In the genomic region with DNA sequence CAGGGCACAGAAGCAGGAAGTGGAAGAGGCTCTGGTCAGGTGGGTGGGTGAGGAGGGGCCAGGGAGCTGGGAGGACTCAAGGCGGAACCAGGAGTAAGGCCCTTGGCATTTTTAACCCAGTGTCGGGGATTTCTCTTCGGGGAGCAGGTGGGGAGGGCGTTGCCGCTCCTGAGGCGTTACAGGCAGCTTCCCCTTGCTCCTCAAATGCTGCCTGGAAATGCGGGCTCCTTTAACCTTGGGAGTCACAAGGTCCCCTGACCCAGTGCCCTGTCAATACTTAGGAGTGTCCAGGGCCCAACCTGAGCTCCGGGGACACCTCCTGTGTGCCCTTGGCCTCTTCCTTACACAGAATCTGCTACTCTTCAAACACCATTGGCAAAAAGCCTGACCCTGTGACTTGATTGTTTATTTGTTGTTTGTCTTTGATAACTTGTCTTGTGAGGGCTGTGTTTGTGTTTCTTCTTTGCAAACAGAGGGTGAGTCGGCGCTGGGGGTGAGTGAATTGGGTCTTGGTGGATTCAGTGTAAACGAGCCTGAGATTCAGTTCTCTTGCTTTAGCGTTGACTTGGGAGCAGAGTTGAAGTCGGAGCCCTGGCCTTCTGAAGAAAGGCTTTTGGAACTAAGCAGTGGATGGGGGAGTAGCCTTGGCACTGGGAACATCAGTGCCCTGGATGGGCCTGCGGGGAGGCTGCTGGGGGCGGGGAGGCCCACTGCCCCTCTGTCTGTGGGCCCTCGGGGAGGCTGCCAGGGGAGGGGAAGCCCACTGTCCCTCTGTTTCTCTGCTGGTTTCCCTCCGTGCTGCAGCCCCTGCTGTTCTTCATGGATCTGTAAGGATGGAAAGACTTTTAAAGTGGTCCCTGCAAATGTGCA, we compare ENCODE assay signal across 25 cellular contexts.
DNase-seq lines count a peak whose midpoint lies in the region; ATAC-seq, FAIRE-seq and TF ChIP-seq lines count a peak whose summit lies in the region.
"Had no signal": no experiment of that assay in that cellular context is flagged by ENCODE, and none has a peak within 500 bp of the region (broad histone marks: within the 10 kb centered on the region; RNA-seq: fewer than 3 reads in every experiment).

No MANE protein-coding gene starts in this region.

- no peaks in the 10 kb centered on the region for H3K4me1 ChIP-seq in right atrium auricular region
- peaks cover 0 to 3% of the 10 kb centered on the region in 2 donors for H3K4me1 ChIP-seq in kidney (ENCODE audit: control insufficient read depth in 1 of 2, insufficient read depth in 1 of 2, low read depth in 1 of 2, low read length in 2 of 2)
- H3K4me1 ChIP-seq in spleen, result peaks cover 0 to 14% (median 2%) of the 10 kb centered on the region in 6 donors
- H3K4me1 ChIP-seq in effector memory CD4-positive, alpha-beta T cell (ENCODE audit: control insufficient read depth, insufficient read depth, low read length, poor library complexity, severe bottlenecking), result no peaks in the 10 kb centered on the region

- TF ChIP-seq CTCF in right atrium auricular region (IDR thresholded peaks at IDR 0.05) (no peak), kidney (IDR thresholded peaks at IDR 0.05; ENCODE audit: borderline replicate concordance, extremely low read depth, insufficient read depth) (no peak), nephron progenitor cell (IDR thresholded peaks at IDR 0.05) (no peak), spleen (IDR thresholded peaks at IDR 0.05 in 8 of 11, conservative IDR thresholded peaks at IDR 0.05 in 3 of 11) (no peak), brain microvascular endothelial cell (IDR thresholded peaks at IDR 0.05; ENCODE audit: low read depth, low read length, missing control alignments) (no peak)
- TF ChIP-seq CTCF in activated CD8-positive, alpha-beta T cell treated with anti-CD3 and anti-CD28 coated beads for 36 hours (IDR thresholded peaks at IDR 0.05), result no peak

- H3K36me3 Mint-ChIP-seq in nephron progenitor cell (ENCODE audit: low read depth), result no peaks in the 10 kb centered on the region
- H3K36me3 Mint-ChIP-seq in activated CD8-positive, alpha-beta T cell treated with anti-CD3 and anti-CD28 coated beads for 36 hours (ENCODE audit: low read depth), result no peaks in the 10 kb centered on the region
- H3K36me3 Mint-ChIP-seq: CD8-positive, alpha-beta memory T cell had no signal

- H3K9me3 Mint-ChIP-seq in nephron progenitor cell, result no peaks in the 10 kb centered on the region
- no peaks in the 10 kb centered on the region for H3K9me3 Mint-ChIP-seq in activated CD8-positive, alpha-beta T cell treated with anti-CD3 and anti-CD28 coated beads for 36 hours
- H3K9me3 Mint-ChIP-seq: CD8-positive, alpha-beta memory T cell had no signal

- peak overlapping the region; percentile 38 for H3K27ac Mint-ChIP-seq in nephron progenitor cell
- no peak overlapping the region for H3K27ac Mint-ChIP-seq in activated CD8-positive, alpha-beta T cell treated with anti-CD3 and anti-CD28 coated beads for 36 hours

- CTCF ChIA-PET in activated CD8-positive, alpha-beta T cell treated with anti-CD3 and anti-CD28 coated beads for 36 hours (lab: Charles Lee), result no interaction called here

- peaks cover 21% of the 10 kb centered on the region for H3K27me3 Mint-ChIP-seq in nephron progenitor cell (ENCODE audit: low read depth, poor library complexity)
- H3K27me3 Mint-ChIP-seq in activated CD8-positive, alpha-beta T cell treated with anti-CD3 and anti-CD28 coated beads for 36 hours, result peaks cover 7% of the 10 kb centered on the region

- H3K9me3 ChIP-seq in right atrium auricular region, result no peaks in the 10 kb centered on the region
- H3K9me3 ChIP-seq in kidney (ENCODE audit: control insufficient read depth in 1 of 2, low read length in 2 of 2), result no peaks in the 10 kb centered on the region
- H3K9me3 ChIP-seq in spleen, result no peaks in the 10 kb centered on the region
- H3K9me3 ChIP-seq in effector memory CD4-positive, alpha-beta T cell (ENCODE audit: control insufficient read depth, low read length), result no peaks in the 10 kb centered on the region

- H3K36me3 ChIP-seq in right atrium auricular region (no peaks in the 10 kb centered on the region), kidney (ENCODE audit: control insufficient read depth in 1 of 2, insufficient read depth in 2 of 2, low read length in 2 of 2) (no peaks in the 10 kb centered on the region), spleen (no peaks in the 10 kb centered on the region), brain microvascular endothelial cell (replicated peaks) (no peaks in the 10 kb centered on the region)
- no peaks in the 10 kb centered on the region for H3K36me3 ChIP-seq in effector memory CD4-positive, alpha-beta T cell (ENCODE audit: control insufficient read depth, insufficient read depth, low read length)

- in situ Hi-C loops in brain microvascular endothelial cell (cut with HindIII; ENCODE audit: low pct_ligation_motif_present, low sequenced_read_pairs), result no loop called here

- no peak overlapping the region for H3K9ac ChIP-seq in kidney (ENCODE audit: low read length in 2 of 2)
- H3K9ac ChIP-seq: KMS-11 had no signal

- FAIRE-seq in kidney (lab: Jason Lieb, UNC), result no peak
- FAIRE-seq: GM12891 had no signal

- 60 to 68% (median 64%) methylated on average over 17 of the region's 17 CpGs for WGBS in spleen, 5 donors

- POLR2A ChIA-PET in activated CD8-positive, alpha-beta T cell treated with anti-CD3 and anti-CD28 coated beads for 36 hours (lab: Charles Lee), result no interaction called here

- DNase-seq in cardiac septum (ENCODE audit: low spot score) (peak; percentile 36), right atrium auricular region (ENCODE audit: low spot score) (no peak), kidney (no peak), nephron progenitor cell (no peak), spleen (peak; percentile 27), brain microvascular endothelial cell (no peak)
- no peak for DNase-seq in activated CD8-positive, alpha-beta T cell treated with anti-CD3 and anti-CD28 coated beads for 36 hours
- DNase-seq in effector memory CD4-positive, alpha-beta T cell, result no peak
- DNase-seq: ACHN; C1 segment of cervical spinal cord; Calu3; CD8-positive, alpha-beta memory T cell; DMS153; GOT3; IMR-90; NCI-H1105; NCI-H146; NCI-H2029 treated with DMSO at 0.1 percent for 48 hours; NCI-H226; NCI-H524; NCI-H774 had no signal

- no peak for ATAC-seq in activated CD8-positive, alpha-beta T cell treated with anti-CD3 and anti-CD28 coated beads for 36 hours
- ATAC-seq: Panc1 had no signal

- H3K4me1 Mint-ChIP-seq in nephron progenitor cell, result peaks cover 47% of the 10 kb centered on the region
- H3K4me1 Mint-ChIP-seq in activated CD8-positive, alpha-beta T cell treated with anti-CD3 and anti-CD28 coated beads for 36 hours (ENCODE audit: low read depth), result no peaks in the 10 kb centered on the region
- H3K4me1 Mint-ChIP-seq: CD8-positive, alpha-beta memory T cell had no signal

- no peak overlapping the region for H3K4me3 ChIP-seq in right atrium auricular region
- no peak overlapping the region for H3K4me3 ChIP-seq in kidney (ENCODE audit: low read length in 2 of 2)
- H3K4me3 ChIP-seq in spleen, result no peak overlapping the region
- no peak overlapping the region for H3K4me3 ChIP-seq in brain microvascular endothelial cell (ENCODE audit: low read depth, low read length)
- H3K4me3 ChIP-seq in effector memory CD4-positive, alpha-beta T cell (ENCODE audit: insufficient read depth, low read depth, low read length, poor library complexity, severe bottlenecking), result no peak overlapping the region

- intact Hi-C loops in cardiac septum (cut with DNase I), result no loop called here
- intact Hi-C loops in kidney (cut with DNase I), result no loop called here
- intact Hi-C loops in spleen (cut with DNase I; ENCODE audit: low total_unique reads), result no loop called here
- intact Hi-C loops in activated CD8-positive, alpha-beta T cell treated with anti-CD3 and anti-CD28 coated beads for 36 hours (cut with micrococcal nuclease), result no loop called here

- H3K27me3 ChIP-seq in right atrium auricular region (no peaks in the 10 kb centered on the region), spleen (replicated peaks in 1 of 7) (no peaks in the 10 kb centered on the region), brain microvascular endothelial cell (replicated peaks) (no peaks in the 10 kb centered on the region)
- no peaks in the 10 kb centered on the region for H3K27me3 ChIP-seq in effector memory CD4-positive, alpha-beta T cell (replicated peaks; ENCODE audit: control insufficient read depth, insufficient read depth, low read length, poor library complexity, severe bottlenecking)

- no peak for TF ChIP-seq POLR2A in spleen (IDR thresholded peaks at IDR 0.05)

- no peak overlapping the region for H3K4me3 Mint-ChIP-seq in nephron progenitor cell
- no peak overlapping the region for H3K4me3 Mint-ChIP-seq in activated CD8-positive, alpha-beta T cell treated with anti-CD3 and anti-CD28 coated beads for 36 hours
- H3K4me3 Mint-ChIP-seq: CD8-positive, alpha-beta memory T cell had no signal

- H3K27ac ChIP-seq in right atrium auricular region (no peak overlapping the region), kidney (ENCODE audit: low read depth in 2 of 2, low read length in 2 of 2) (peak overlapping the region; percentile 17 to 47), spleen (peak overlapping the region in 7 of 8 donors; percentile 39 to 83 (median 75)), brain microvascular endothelial cell (no peak overlapping the region)
- H3K27ac ChIP-seq in effector memory CD4-positive, alpha-beta T cell (ENCODE audit: insufficient read depth, low read length, poor library complexity, severe bottlenecking), result no peak overlapping the region
- H3K27ac ChIP-seq: 22Rv1, KMS-11 had no signal

Comparison
In these comparisons a context has a peak if more than half of its experiments do, and no peak if none do; other contexts are left out.
1. DNase-seq: peak in cardiac septum (single experiment) and spleen (single experiment); none in right atrium auricular region (single experiment), kidney (single experiment), nephron progenitor cell (single experiment), brain microvascular endothelial cell (single experiment), activated CD8-positive, alpha-beta T cell treated with anti-CD3 and anti-CD28 coated beads for 36 hours (single experiment) and effector memory CD4-positive, alpha-beta T cell (0 of 3).
2. H3K27ac ChIP-seq: peak in kidney (2 of 2) and spleen (7 of 8); none in right atrium auricular region (0 of 2), brain microvascular endothelial cell (single experiment) and effector memory CD4-positive, alpha-beta T cell (single experiment).